27 cellular contexts compared by ENCODE assay signal in the genomic region with DNA sequence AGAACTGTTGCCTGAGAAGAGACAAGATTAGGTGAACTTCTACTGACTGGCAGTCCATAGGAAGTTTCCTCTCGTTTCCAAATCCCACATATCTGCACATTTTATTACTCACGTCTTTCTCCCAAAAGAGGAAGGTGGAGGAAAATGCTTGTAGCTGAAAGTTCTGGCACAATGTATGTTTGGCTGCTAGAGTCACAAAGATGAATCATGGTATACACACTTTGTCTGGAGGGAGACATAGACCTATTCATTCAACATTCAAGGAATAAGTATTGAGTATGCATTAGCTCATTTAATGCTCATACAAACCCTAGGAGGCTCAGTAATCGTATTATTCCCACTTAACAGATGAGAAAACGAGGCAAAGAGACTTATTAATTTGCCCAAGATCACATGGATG.
"Had no signal": no experiment of that assay in that cellular context is flagged by ENCODE, and none has a peak within 500 bp of the region (broad histone marks: within the 10 kb centered on the region; RNA-seq: fewer than 3 reads in every experiment).

No MANE protein-coding gene starts in this region.

- H2AFZ ChIP-seq: neural progenitor cell had no signal

- FAIRE-seq: pancreas had no signal

- H3K9me3 ChIP-seq: pancreas, right lobe of liver, sigmoid colon, suprapubic skin, testis, tibial artery, transverse colon, upper lobe of right lung, uterus had no signal

- H3K4me3 ChIP-seq: neural progenitor cell, pancreas, psoas muscle, right lobe of liver, sigmoid colon, smooth muscle cell, spleen, suprapubic skin, testis, tibial artery, transverse colon, upper lobe of right lung, uterus had no signal

- H3K4me2 ChIP-seq: neural progenitor cell, smooth muscle cell had no signal

- H3K27me3 ChIP-seq: neural progenitor cell, pancreas, right lobe of liver, sigmoid colon, spleen, testis, tibial artery, transverse colon, upper lobe of right lung, uterus had no signal

- H3K36me3 ChIP-seq: neural progenitor cell, pancreas, right lobe of liver, sigmoid colon, spleen, suprapubic skin, tibial artery, transverse colon, upper lobe of right lung, uterus had no signal

- ATAC-seq: naive thymus-derived CD4-positive, alpha-beta T cell; natural killer cell; pancreas; psoas muscle; right cardiac atrium; right lobe of liver; stimulated activated memory B cell treated with anti-CD40 and anti-IgM and Interleukin-4, amounts not matched to agents 10 μg/mL and 1 μg/mL and 100 μg/mL, for 72 hours; stimulated activated naive CD8-positive, alpha-beta T cell treated with anti-CD3 and anti-CD28 coated beads, Interleukin-15, amount 100 ng/mL, for 72 hours; stimulated activated naive CD8-positive, alpha-beta T cell treated with anti-CD3 and anti-CD28 coated beads, Interleukin-15, Interleukin-2, amounts not matched to agents 100 U/mL and 50 U/mL, for 24 hours; upper lobe of right lung had no signal

- H3K9ac ChIP-seq: neural progenitor cell had no signal

- H3K4me1 ChIP-seq: pancreas, psoas muscle, right lobe of liver, sigmoid colon, spleen, suprapubic skin, testis, tibial artery, transverse colon, upper lobe of right lung, uterus had no signal

- H3K27ac ChIP-seq: neural progenitor cell, pancreas, psoas muscle, right lobe of liver, sigmoid colon, spleen, suprapubic skin, testis, tibial artery, transverse colon, upper lobe of right lung, uterus had no signal

- DNase-seq: naive thymus-derived CD4-positive, alpha-beta T cell; natural killer cell; occipital lobe; pancreas; psoas muscle; right cardiac atrium; right lobe of liver; sigmoid colon; spleen; stimulated activated CD4-positive, alpha-beta T cell treated with anti-CD3 and anti-CD28 coated beads, Interleukin-12 subunit alpha, Interleukin-12 subunit beta, amount 100 ng/mL, for 4 hours; stimulated activated CD4-positive, alpha-beta T cell treated with anti-CD3 and anti-CD28 coated beads, Interleukin-1b, Interleukin-23, amount 100 ng/mL, for 48 hours; stimulated activated CD4-positive, alpha-beta T cell treated with anti-CD3 and anti-CD28 coated beads, Interleukin-4, amount 100 ng/mL, for 1 hour; stimulated activated CD4-positive, alpha-beta T cell treated with anti-CD3 and anti-CD28 coated beads, Interleukin-4, amount 100 ng/mL, for 4 hours; stimulated activated CD8-positive, alpha-beta memory T cell treated with anti-CD3 and anti-CD28 coated beads, Interleukin-4, amount 100 ng/mL, for 48 hours; stimulated activated naive CD4-positive, alpha-beta T cell; stimulated activated naive CD8-positive, alpha-beta T cell treated with anti-CD3 and anti-CD28 coated beads, Interleukin-15, amount 100 ng/mL, for 72 hours; stimulated activated naive CD8-positive, alpha-beta T cell treated with anti-CD3 and anti-CD28 coated beads, Interleukin-15, Interleukin-2, amounts not matched to agents 100 U/mL and 50 U/mL, for 24 hours; substantia nigra; testis; tibial artery; transverse colon; upper lobe of right lung; uterus had no signal
